In genomic region chr2:233674995-233675394, GRCh38 we compare ENCODE assay signal across 21 cellular contexts. TPM values are rescaled to one million over a fixed set of nuclear protein-coding genes. Genes with fewer than 3 reads are reported as not detected.
DNase-seq lines count a peak whose midpoint lies in the region; ATAC-seq, FAIRE-seq and TF ChIP-seq lines count a peak whose summit lies in the region.
"Had no signal": no experiment of that assay in that cellular context is flagged by ENCODE, and none has a peak within 500 bp of the region (broad histone marks: within the 10 kb centered on the region; RNA-seq: fewer than 3 reads in every experiment).

No MANE protein-coding gene starts in this region.

- peaks cover 16% of the 10 kb centered on the region; the same call in 2 of the 3 replicates for H3K4me1 ChIP-seq in A549
- H3K4me1 ChIP-seq: Caco-2, upper lobe of right lung had no signal

- H3K27ac ChIP-seq in A549 = peak overlapping the region; percentile 82 to 85
- no peak overlapping the region for H3K27ac ChIP-seq in CD4-positive, alpha-beta T cell (ENCODE audit: low read depth, low read length)
- H3K27ac ChIP-seq: upper lobe of right lung had no signal

- H3K27ac Mint-ChIP-seq in CD4-positive, alpha-beta T cell = no peak overlapping the region
- H3K27ac Mint-ChIP-seq: stimulated activated naive CD8-positive, alpha-beta T cell treated with anti-CD3 and anti-CD28 coated beads, Interleukin-15, Interleukin-2, amounts not matched to agents 100 ng/mL and 50 ng/mL, for 24 hours; T-helper 2 cell treated with Interferon-gamma antibody and Interleukin-4, amounts not matched to agents 5 μg/mL and 100 μg/mL, for 36 hours had no signal

- no peak overlapping the region for H3K4me3 Mint-ChIP-seq in CD4-positive, alpha-beta T cell
- H3K4me3 Mint-ChIP-seq: stimulated activated naive CD8-positive, alpha-beta T cell treated with anti-CD3 and anti-CD28 coated beads, Interleukin-15, Interleukin-2, amounts not matched to agents 100 ng/mL and 50 ng/mL, for 24 hours; T-helper 2 cell treated with Interferon-gamma antibody and Interleukin-4, amounts not matched to agents 5 μg/mL and 100 μg/mL, for 36 hours had no signal

- H3K27me3 Mint-ChIP-seq in CD4-positive, alpha-beta T cell = peaks cover 50% of the 10 kb centered on the region

- 0 out of 6 replicates have a peak, but pooled peaks of 1 of the 2 experiments have one; percentile 29 for ATAC-seq in A549
- no peak for ATAC-seq in CD4-positive, alpha-beta T cell (ENCODE audit: poor library complexity)
- ATAC-seq: esophagus mucosa, upper lobe of right lung had no signal

- no peaks in the 10 kb centered on the region for H3K36me3 Mint-ChIP-seq in CD4-positive, alpha-beta T cell (ENCODE audit: low read depth)

- no peaks in the 10 kb centered on the region for H3K4me1 Mint-ChIP-seq in CD4-positive, alpha-beta T cell (ENCODE audit: low read depth)

- H3K4me3 ChIP-seq in A549 = no peak overlapping the region
- H3K4me3 ChIP-seq: upper lobe of right lung had no signal

- intact Hi-C loops in CD4-positive, alpha-beta T cell (cut with DNase I, micrococcal nuclease) = no loop called here

- POLR2A ChIA-PET in A549 (lab: Yijun Ruan, JAX) = no interaction called here
- POLR2A ChIA-PET in HEK293T (lab: Yijun Ruan, JAX) = no interaction called here
- POLR2A ChIA-PET in CD4-positive, alpha-beta T cell (lab: Charles Lee) = no interaction called here

- no peaks in the 10 kb centered on the region for H3K9me3 Mint-ChIP-seq in CD4-positive, alpha-beta T cell
- H3K9me3 Mint-ChIP-seq: stimulated activated naive CD8-positive, alpha-beta T cell treated with anti-CD3 and anti-CD28 coated beads, Interleukin-15, Interleukin-2, amounts not matched to agents 100 ng/mL and 50 ng/mL, for 24 hours; T-helper 2 cell treated with Interferon-gamma antibody and Interleukin-4, amounts not matched to agents 5 μg/mL and 100 μg/mL, for 36 hours had no signal

- WGBS in A549 (ENCODE audit: missing lambda C conversion rate) = 76% methylated on average over 4 of the region's 4 CpGs

- TF ChIP-seq POLR2A in A549 (IDR thresholded peaks at IDR 0.05; ENCODE audit: low read length) = no peak

- peaks cover 21% of the 10 kb centered on the region for H3K27me3 ChIP-seq in CD4-positive, alpha-beta T cell (ENCODE audit: control insufficient read depth, insufficient read depth, low read length)
- H3K27me3 ChIP-seq: upper lobe of right lung had no signal

- FAIRE-seq in A549 (lab: Jason Lieb, UNC) = no peak
- FAIRE-seq: islet of Langerhans had no signal

- no peak for TF ChIP-seq RAD21 in A549 (conservative IDR thresholded peaks at IDR 0.05 in 1 of 2, IDR thresholded peaks at IDR 0.05 in 1 of 2)

- TF ChIP-seq EP300 in A549 (IDR thresholded peaks at IDR 0.05) = no peak

- no peak for TF ChIP-seq CTCF in A549 (IDR thresholded peaks at IDR 0.05)
- no peak for TF ChIP-seq CTCF in CD4-positive, alpha-beta T cell (IDR thresholded peaks at IDR 0.05)

- CTCF ChIA-PET in A549 (lab: Yijun Ruan, JAX) (no interaction called here), HEK293T (lab: Yijun Ruan, JAX) (no interaction called here)
- CTCF ChIA-PET in CD4-positive, alpha-beta T cell (lab: Charles Lee) = no interaction called here

- DNase-seq in A549 (ENCODE audit: low read depth in 1 of 2, low spot score in 1 of 2) = no peak
- DNase-seq in HEK293T (ENCODE audit: extremely low spot score) = peak; percentile 18
- DNase-seq in cerebellar cortex (ENCODE audit: low spot score) = peak; percentile 1
- no peak for DNase-seq in CD4-positive, alpha-beta T cell
- DNase-seq in COR-L47 (lab: John Stamatoyannopoulos, UW) = no peak
- no peak for DNase-seq in NCI-H146 treated with DMSO at 0.1 percent for 48 hours (lab: John Stamatoyannopoulos, UW; ENCODE audit: unreplicated experiment)
- DNase-seq: activated CD8-positive, alpha-beta memory T cell treated with anti-CD3 and anti-CD28 coated beads, Interleukin-2, amount 50 U/mL, for 48 hours; aorta; Caco-2; cortex of kidney; mesenchymal stem cell; MM.1S; NCI-H2081 treated with DMSO at 0.1 percent for 48 hours; SHP77 treated with DMSO at 0.1 percent for 48 hours; stimulated activated CD4-positive, alpha-beta T cell treated with anti-CD3 and anti-CD28 coated beads, Interleukin-15, amount 100 ng/mL, for 24 hours; upper lobe of right lung had no signal

- H3K4me2 ChIP-seq in A549 = no peak overlapping the region

- H3K9me3 ChIP-seq in A549 = peaks cover 25% of the 10 kb centered on the region
- H3K9me3 ChIP-seq in CD4-positive, alpha-beta T cell (ENCODE audit: control insufficient read depth, low read length) = no peaks in the 10 kb centered on the region
- H3K9me3 ChIP-seq: Caco-2, upper lobe of right lung had no signal

TF ChIP-seq in A549, 52 proteins besides CTCF, POLR2A, EP300 and RAD21:
- no peak for TF ChIP-seq ESRRA (IDR thresholded peaks at IDR 0.05; ENCODE audit: borderline replicate concordance, low read length)

TF ChIP-seq in HEK293T, 16 proteins besides CTCF, POLR2A, EP300 and RAD21:
- TF ChIP-seq FOXM1 (IDR thresholded peaks at IDR 0.05; ENCODE audit: borderline replicate concordance) = no peak
- TF ChIP-seq L3MBTL2 (conservative IDR thresholded peaks at IDR 0.05) = no peak
- no peak for TF ChIP-seq SP1 (IDR thresholded peaks at IDR 0.05)
- TF ChIP-seq SUZ12 (IDR thresholded peaks at IDR 0.05) = no peak
- TF ChIP-seq PKNOX1 (IDR thresholded peaks at IDR 0.05) = no peak
- no peak for TF ChIP-seq FOXA1 (IDR thresholded peaks at IDR 0.05)
- TF ChIP-seq ZNF384 (IDR thresholded peaks at IDR 0.05) = no peak
- TF ChIP-seq NFRKB (IDR thresholded peaks at IDR 0.05) = no peak
- no peak for TF ChIP-seq ARNT (IDR thresholded peaks at IDR 0.05)

RNA-seq across cellular contexts. Expression of gene UGT1A9, which starts 3.3 kb away (rescaled TPM):
- polyA plus RNA-seq in A549 (2011; rRNA removed) (10.6 and 11.0 TPM in 2 replicates), A549 (2017; fragmentation: RNase III; extraction: RNeasy Plus Mini Kit Qiagen cat#74134 plus additional on column Dnase treatment) (10.3 to 13.1 TPM (median 11.8 TPM) in 3 replicates)
- 2.7 and 2.8 TPM in 2 replicates for polyA plus RNA-seq in A549 (2012; cell fraction: cytosol; rRNA removed)
- 3.6 and 5.4 TPM in 2 replicates for polyA plus RNA-seq in A549 (2012; cell fraction: nucleus; rRNA removed)
- 4.4 and 5.9 TPM in 2 replicates for polyA minus RNA-seq in A549 (2011; rRNA and poly(A)+ RNA removed)
- total RNA-seq in CD4-positive, alpha-beta T cell = not detected
- total RNA-seq: aorta, upper lobe of right lung had no signal
- polyA plus RNA-seq: aorta, neural cell had no signal

RNA-seq across cellular contexts. Expression of gene UGT1A7, which starts 6.7 kb away (rescaled TPM):
- polyA plus RNA-seq in A549 (2011; rRNA removed) (8.9 and 10.0 TPM in 2 replicates), A549 (2017; fragmentation: RNase III; extraction: RNeasy Plus Mini Kit Qiagen cat#74134 plus additional on column Dnase treatment) (6.9 to 9.8 TPM (median 9.3 TPM) in 3 replicates)
- polyA plus RNA-seq in A549 (2012; cell fraction: cytosol; rRNA removed) = 0.93 and 1.1 TPM in 2 replicates
- 1.2 and 2.3 TPM in 2 replicates for polyA plus RNA-seq in A549 (2012; cell fraction: nucleus; rRNA removed)
- 3.8 and 5.9 TPM in 2 replicates for polyA minus RNA-seq in A549 (2011; rRNA and poly(A)+ RNA removed)
- total RNA-seq in CD4-positive, alpha-beta T cell = not detected
- total RNA-seq: aorta, upper lobe of right lung had no signal
- polyA plus RNA-seq: neural cell had no signal

RNA-seq across cellular contexts. Expression of gene UGT1A6, which starts 17.7 kb away (rescaled TPM):
- polyA plus RNA-seq in A549 (2011; rRNA removed) (3.5 and 5.5 TPM in 2 replicates), A549 (2017; fragmentation: RNase III; extraction: RNeasy Plus Mini Kit Qiagen cat#74134 plus additional on column Dnase treatment) (2.0 to 2.9 TPM (median 2.5 TPM) in 3 replicates)
- polyA plus RNA-seq in A549 (2012; cell fraction: cytosol; rRNA removed) = 0.63 and 0.67 TPM in 2 replicates
- 1.3 and 2.8 TPM in 2 replicates for polyA plus RNA-seq in A549 (2012; cell fraction: nucleus; rRNA removed)
- 4.1 and 4.9 TPM in 2 replicates for polyA minus RNA-seq in A549 (2011; rRNA and poly(A)+ RNA removed)
- total RNA-seq in CD4-positive, alpha-beta T cell = not detected
- total RNA-seq: aorta had no signal
- polyA plus RNA-seq: neural cell had no signal

RNA-seq across cellular contexts. Expression of gene UGT1A5, which starts 37.7 kb away (rescaled TPM):
- polyA plus RNA-seq in A549 (2011; rRNA removed) (0.05 TPM in 1 of 2 replicates, not detected in the other), A549 (2017; fragmentation: RNase III; extraction: RNeasy Plus Mini Kit Qiagen cat#74134 plus additional on column Dnase treatment) (0.12 TPM in 1 of 3 replicates, not detected in the others)
- 0.03 and 0.04 TPM in 2 replicates for polyA plus RNA-seq in A549 (2012; cell fraction: cytosol; rRNA removed)
- polyA plus RNA-seq in A549 (2012; cell fraction: nucleus; rRNA removed) = 0.02 TPM in 1 of 2 replicates, not detected in the other
- polyA minus RNA-seq in A549 (2011; rRNA and poly(A)+ RNA removed) = 1.1 and 1.2 TPM in 2 replicates
- not detected for total RNA-seq in CD4-positive, alpha-beta T cell
- total RNA-seq: aorta, upper lobe of right lung had no signal
- polyA plus RNA-seq: aorta, neural cell had no signal

RNA-seq across cellular contexts. Expression of gene UGT1A10, which starts 38.7 kb away (rescaled TPM):
- 0.10 and 0.12 TPM in 2 replicates for polyA plus RNA-seq in A549 (2011; rRNA removed)
- polyA plus RNA-seq in A549 (2012; cell fraction: cytosol; rRNA removed) = 0.01 and 0.05 TPM in 2 replicates
- 0.11 and 0.13 TPM in 2 replicates for polyA plus RNA-seq in A549 (2012; cell fraction: nucleus; rRNA removed)
- polyA plus RNA-seq in A549 (2017; fragmentation: RNase III; extraction: RNeasy Plus Mini Kit Qiagen cat#74134 plus additional on column Dnase treatment) = not detected in 3 replicates
- not detected in 2 replicates for polyA minus RNA-seq in A549 (2011; rRNA and poly(A)+ RNA removed)
- not detected for total RNA-seq in CD4-positive, alpha-beta T cell
- total RNA-seq: aorta, upper lobe of right lung had no signal
- polyA plus RNA-seq: neural cell had no signal

Comparison
In these comparisons a context has a peak if more than half of its experiments do, and no peak if none do; other contexts are left out.
1. DNase-seq: peak in HEK293T (single experiment) and cerebellar cortex (single experiment); none in A549 (0 of 2), CD4-positive, alpha-beta T cell (0 of 10), COR-L47 (single experiment) and NCI-H146 treated with DMSO at 0.1 percent for 48 hours (single experiment).